1 cellular context compared by ENCODE assay signal in genomic region chr3:15553749-15554148, GRCh38.
A peak's percentile ranks its signal among the peaks of the same experiment; 100 is the strongest.
TF ChIP-seq lines count a peak whose summit lies in the region.

No MANE protein-coding gene starts in this region.

TF ChIP-seq in HepG2, 621 proteins besides CTCF, POLR2A, EP300 and RAD21 (continues in another document):
- TF ChIP-seq ZNF598 (CRISPR knock-in tag; IDR thresholded peaks at IDR 0.05; ENCODE audit: borderline replicate concordance) (no peak), SP2 (CRISPR knock-in tag; IDR thresholded peaks at IDR 0.05) (no peak), ZNF382 (CRISPR knock-in tag; IDR thresholded peaks at IDR 0.05; ENCODE audit: borderline replicate concordance) (no peak), GTF2F1 (IDR thresholded peaks at IDR 0.05; ENCODE audit: low read length) (no peak), HNF4A (CRISPR knock-in tag; IDR thresholded peaks at IDR 0.05) (0 out of 2 replicates have a peak, but pooled peaks have one; percentile 14), ZEB1 (IDR thresholded peaks at IDR 0.05; ENCODE audit: insufficient replicate concordance, low read depth) (no peak), YY1 (IDR thresholded peaks at IDR 0.05; ENCODE audit: insufficient read depth, insufficient replicate concordance, low read depth, low read length) (no peak), ZNF33B (CRISPR knock-in tag; IDR thresholded peaks at IDR 0.05) (no peak), TERF1 (CRISPR knock-in tag; IDR thresholded peaks at IDR 0.05) (no peak), PRMT3 (CRISPR knock-in tag; IDR thresholded peaks at IDR 0.05; ENCODE audit: borderline replicate concordance, low read depth) (no peak), ZNF264 (CRISPR knock-in tag; IDR thresholded peaks at IDR 0.05) (no peak), BATF2 (CRISPR knock-in tag; IDR thresholded peaks at IDR 0.05) (no peak), GTF3A (CRISPR knock-in tag; conservative IDR thresholded peaks at IDR 0.05) (no peak), KDM5B (CRISPR knock-in tag; IDR thresholded peaks at IDR 0.05; ENCODE audit: borderline replicate concordance) (no peak), ISX (CRISPR knock-in tag; conservative IDR thresholded peaks at IDR 0.05) (no peak), ISL2 (CRISPR knock-in tag; IDR thresholded peaks at IDR 0.05) (no peak), ZNF280D (CRISPR knock-in tag; IDR thresholded peaks at IDR 0.05) (no peak), NR3C1 (CRISPR knock-in tag; IDR thresholded peaks at IDR 0.05) (no peak), RBFOX2 (IDR thresholded peaks at IDR 0.05; ENCODE audit: low read depth, low read length) (no peak), ZFP36L2 (CRISPR knock-in tag; IDR thresholded peaks at IDR 0.05) (no peak), TSC22D2 (CRISPR knock-in tag; IDR thresholded peaks at IDR 0.05; ENCODE audit: borderline replicate concordance) (no peak), ZNF589 (CRISPR knock-in tag; conservative IDR thresholded peaks at IDR 0.05) (no peak), NFYB (CRISPR knock-in tag; IDR thresholded peaks at IDR 0.05) (peak; percentile 44), HHEX (CRISPR knock-in tag; IDR thresholded peaks at IDR 0.05) (0 out of 2 replicates have a peak, but pooled peaks have one; percentile 27), NRL (CRISPR knock-in tag; IDR thresholded peaks at IDR 0.05; ENCODE audit: borderline replicate concordance) (no peak), SOX6 (IDR thresholded peaks at IDR 0.05) (no peak), SOX6 (CRISPR knock-in tag; IDR thresholded peaks at IDR 0.05) (peak; percentile 37; the same call in 1 of the 2 replicates), ZSCAN25 (CRISPR knock-in tag; IDR thresholded peaks at IDR 0.05) (no peak), ZBTB40 (IDR thresholded peaks at IDR 0.05) (no peak), ZBTB40 (CRISPR knock-in tag; IDR thresholded peaks at IDR 0.05) (no peak), ZNF784 (CRISPR knock-in tag; IDR thresholded peaks at IDR 0.05; ENCODE audit: borderline replicate concordance) (no peak)
- TF ChIP-seq, protein P1, sequence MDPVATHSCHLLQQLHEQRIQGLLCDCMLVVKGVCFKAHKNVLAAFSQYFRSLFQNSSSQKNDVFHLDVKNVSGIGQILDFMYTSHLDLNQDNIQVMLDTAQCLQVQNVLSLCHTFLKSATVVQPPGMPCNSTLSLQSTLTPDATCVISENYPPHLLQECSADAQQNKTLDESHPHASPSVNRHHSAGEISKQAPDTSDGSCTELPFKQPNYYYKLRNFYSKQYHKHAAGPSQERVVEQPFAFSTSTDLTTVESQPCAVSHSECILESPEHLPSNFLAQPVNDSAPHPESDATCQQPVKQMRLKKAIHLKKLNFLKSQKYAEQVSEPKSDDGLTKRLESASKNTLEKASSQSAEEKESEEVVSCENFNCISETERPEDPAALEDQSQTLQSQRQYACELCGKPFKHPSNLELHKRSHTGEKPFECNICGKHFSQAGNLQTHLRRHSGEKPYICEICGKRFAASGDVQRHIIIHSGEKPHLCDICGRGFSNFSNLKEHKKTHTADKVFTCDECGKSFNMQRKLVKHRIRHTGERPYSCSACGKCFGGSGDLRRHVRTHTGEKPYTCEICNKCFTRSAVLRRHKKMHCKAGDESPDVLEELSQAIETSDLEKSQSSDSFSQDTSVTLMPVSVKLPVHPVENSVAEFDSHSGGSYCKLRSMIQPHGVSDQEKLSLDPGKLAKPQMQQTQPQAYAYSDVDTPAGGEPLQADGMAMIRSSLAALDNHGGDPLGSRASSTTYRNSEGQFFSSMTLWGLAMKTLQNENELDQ (CRISPR knock-in tag; IDR thresholded peaks at IDR 0.05; ENCODE audit: borderline replicate concordance), result no peak
- TF ChIP-seq, protein P2, sequence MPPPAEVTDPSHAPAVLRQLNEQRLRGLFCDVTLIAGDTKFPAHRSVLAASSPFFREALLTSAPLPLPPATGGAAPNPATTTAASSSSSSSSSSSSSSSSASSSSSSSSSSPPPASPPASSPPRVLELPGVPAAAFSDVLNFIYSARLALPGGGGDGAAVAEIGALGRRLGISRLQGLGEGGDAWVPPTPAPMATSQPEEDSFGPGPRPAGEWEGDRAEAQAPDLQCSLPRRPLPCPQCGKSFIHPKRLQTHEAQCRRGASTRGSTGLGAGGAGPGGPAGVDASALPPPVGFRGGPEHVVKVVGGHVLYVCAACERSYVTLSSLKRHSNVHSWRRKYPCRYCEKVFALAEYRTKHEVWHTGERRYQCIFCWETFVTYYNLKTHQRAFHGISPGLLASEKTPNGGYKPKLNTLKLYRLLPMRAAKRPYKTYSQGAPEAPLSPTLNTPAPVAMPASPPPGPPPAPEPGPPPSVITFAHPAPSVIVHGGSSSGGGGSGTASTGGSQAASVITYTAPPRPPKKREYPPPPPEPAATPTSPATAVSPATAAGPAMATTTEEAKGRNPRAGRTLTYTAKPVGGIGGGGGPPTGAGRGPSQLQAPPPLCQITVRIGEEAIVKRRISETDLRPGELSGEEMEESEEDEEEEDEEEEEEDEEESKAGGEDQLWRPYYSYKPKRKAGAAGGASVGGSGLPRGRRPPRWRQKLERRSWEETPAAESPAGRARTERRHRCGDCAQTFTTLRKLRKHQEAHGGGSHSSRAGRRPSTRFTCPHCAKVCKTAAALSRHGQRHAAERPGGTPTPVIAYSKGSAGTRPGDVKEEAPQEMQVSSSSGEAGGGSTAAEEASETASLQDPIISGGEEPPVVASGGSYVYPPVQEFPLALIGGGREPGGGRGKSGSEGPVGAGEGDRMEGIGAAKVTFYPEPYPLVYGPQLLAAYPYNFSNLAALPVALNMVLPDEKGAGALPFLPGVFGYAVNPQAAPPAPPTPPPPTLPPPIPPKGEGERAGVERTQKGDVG (CRISPR knock-in tag; IDR thresholded peaks at IDR 0.05; ENCODE audit: borderline replicate concordance), result no peak
- TF ChIP-seq, protein P3, sequence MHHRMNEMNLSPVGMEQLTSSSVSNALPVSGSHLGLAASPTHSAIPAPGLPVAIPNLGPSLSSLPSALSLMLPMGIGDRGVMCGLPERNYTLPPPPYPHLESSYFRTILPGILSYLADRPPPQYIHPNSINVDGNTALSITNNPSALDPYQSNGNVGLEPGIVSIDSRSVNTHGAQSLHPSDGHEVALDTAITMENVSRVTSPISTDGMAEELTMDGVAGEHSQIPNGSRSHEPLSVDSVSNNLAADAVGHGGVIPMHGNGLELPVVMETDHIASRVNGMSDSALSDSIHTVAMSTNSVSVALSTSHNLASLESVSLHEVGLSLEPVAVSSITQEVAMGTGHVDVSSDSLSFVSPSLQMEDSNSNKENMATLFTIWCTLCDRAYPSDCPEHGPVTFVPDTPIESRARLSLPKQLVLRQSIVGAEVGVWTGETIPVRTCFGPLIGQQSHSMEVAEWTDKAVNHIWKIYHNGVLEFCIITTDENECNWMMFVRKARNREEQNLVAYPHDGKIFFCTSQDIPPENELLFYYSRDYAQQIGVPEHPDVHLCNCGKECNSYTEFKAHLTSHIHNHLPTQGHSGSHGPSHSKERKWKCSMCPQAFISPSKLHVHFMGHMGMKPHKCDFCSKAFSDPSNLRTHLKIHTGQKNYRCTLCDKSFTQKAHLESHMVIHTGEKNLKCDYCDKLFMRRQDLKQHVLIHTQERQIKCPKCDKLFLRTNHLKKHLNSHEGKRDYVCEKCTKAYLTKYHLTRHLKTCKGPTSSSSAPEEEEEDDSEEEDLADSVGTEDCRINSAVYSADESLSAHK (CRISPR knock-in tag; IDR thresholded peaks at IDR 0.05; ENCODE audit: borderline replicate concordance), result no peak
- TF ChIP-seq, protein P4, sequence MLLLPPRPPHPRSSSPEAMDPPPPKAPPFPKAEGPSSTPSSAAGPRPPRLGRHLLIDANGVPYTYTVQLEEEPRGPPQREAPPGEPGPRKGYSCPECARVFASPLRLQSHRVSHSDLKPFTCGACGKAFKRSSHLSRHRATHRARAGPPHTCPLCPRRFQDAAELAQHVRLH (CRISPR knock-in tag; IDR thresholded peaks at IDR 0.05; ENCODE audit: borderline replicate concordance, low read depth), result no peak
